In genomic region chr11:10293423-10294288, GRCh38 we compare ENCODE assay signal across 1 cellular context.
A peak's percentile ranks its signal among the peaks of the same experiment; 100 is the strongest.
TF ChIP-seq lines count a peak whose summit lies in the region.

TSS of gene SBF2 (minus strand) at chr11:10294219. CDS start at chr11:10294069, 150 bp downstream.

TF ChIP-seq in HepG2, 621 proteins besides CTCF, POLR2A, EP300 and RAD21 (continued from another document and continues in another):
- TF ChIP-seq, protein P1, sequence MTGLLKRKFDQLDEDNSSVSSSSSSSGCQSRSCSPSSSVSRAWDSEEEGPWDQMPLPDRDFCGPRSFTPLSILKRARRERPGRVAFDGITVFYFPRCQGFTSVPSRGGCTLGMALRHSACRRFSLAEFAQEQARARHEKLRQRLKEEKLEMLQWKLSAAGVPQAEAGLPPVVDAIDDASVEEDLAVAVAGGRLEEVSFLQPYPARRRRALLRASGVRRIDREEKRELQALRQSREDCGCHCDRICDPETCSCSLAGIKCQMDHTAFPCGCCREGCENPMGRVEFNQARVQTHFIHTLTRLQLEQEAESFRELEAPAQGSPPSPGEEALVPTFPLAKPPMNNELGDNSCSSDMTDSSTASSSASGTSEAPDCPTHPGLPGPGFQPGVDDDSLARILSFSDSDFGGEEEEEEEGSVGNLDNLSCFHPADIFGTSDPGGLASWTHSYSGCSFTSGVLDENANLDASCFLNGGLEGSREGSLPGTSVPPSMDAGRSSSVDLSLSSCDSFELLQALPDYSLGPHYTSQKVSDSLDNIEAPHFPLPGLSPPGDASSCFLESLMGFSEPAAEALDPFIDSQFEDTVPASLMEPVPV (CRISPR knock-in tag; IDR thresholded peaks at IDR 0.05), result 0 out of 2 replicates have a peak, but pooled peaks have one; percentile 60
- TF ChIP-seq, protein P2, sequence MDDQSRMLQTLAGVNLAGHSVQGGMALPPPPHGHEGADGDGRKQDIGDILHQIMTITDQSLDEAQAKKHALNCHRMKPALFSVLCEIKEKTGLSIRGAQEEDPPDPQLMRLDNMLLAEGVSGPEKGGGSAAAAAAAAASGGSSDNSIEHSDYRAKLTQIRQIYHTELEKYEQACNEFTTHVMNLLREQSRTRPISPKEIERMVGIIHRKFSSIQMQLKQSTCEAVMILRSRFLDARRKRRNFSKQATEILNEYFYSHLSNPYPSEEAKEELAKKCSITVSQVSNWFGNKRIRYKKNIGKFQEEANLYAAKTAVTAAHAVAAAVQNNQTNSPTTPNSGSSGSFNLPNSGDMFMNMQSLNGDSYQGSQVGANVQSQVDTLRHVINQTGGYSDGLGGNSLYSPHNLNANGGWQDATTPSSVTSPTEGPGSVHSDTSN (CRISPR knock-in tag; IDR thresholded peaks at IDR 0.05; ENCODE audit: borderline replicate concordance), result no peak
- TF ChIP-seq ZNF136 (CRISPR knock-in tag; IDR thresholded peaks at IDR 0.05; ENCODE audit: low read depth) (no peak), PCBP2 (optimal IDR thresholded peaks at IDR 0.05; ENCODE audit: low read depth, low read length, poor library complexity, severe bottlenecking) (no peak), RARA (CRISPR knock-in tag; IDR thresholded peaks at IDR 0.05) (peak; percentile 55; the same call in 1 of the 2 replicates), THRA (CRISPR knock-in tag; IDR thresholded peaks at IDR 0.05; ENCODE audit: borderline replicate concordance) (no peak), KDM3A (CRISPR knock-in tag; IDR thresholded peaks at IDR 0.05; ENCODE audit: low read depth) (0 out of 2 replicates have a peak, but pooled peaks have one; percentile 46), HIC2 (CRISPR knock-in tag; IDR thresholded peaks at IDR 0.05; ENCODE audit: low read depth) (no peak), SOX6 (IDR thresholded peaks at IDR 0.05) (no peak), SOX6 (CRISPR knock-in tag; IDR thresholded peaks at IDR 0.05) (peak; percentile 49), PAF1 (CRISPR knock-in tag; IDR thresholded peaks at IDR 0.05) (no peak), XBP1 (CRISPR knock-in tag; IDR thresholded peaks at IDR 0.05) (no peak), HES4 (CRISPR knock-in tag; IDR thresholded peaks at IDR 0.05; ENCODE audit: borderline replicate concordance) (peak; percentile 55; the same call in 1 of the 2 replicates), ZNF775 (CRISPR knock-in tag; IDR thresholded peaks at IDR 0.05; ENCODE audit: borderline replicate concordance) (no peak), PAWR (CRISPR knock-in tag; IDR thresholded peaks at IDR 0.05; ENCODE audit: borderline replicate concordance) (no peak), ZNF615 (CRISPR knock-in tag; IDR thresholded peaks at IDR 0.05; ENCODE audit: borderline replicate concordance) (no peak), SRY (CRISPR knock-in tag; IDR thresholded peaks at IDR 0.05) (peak; percentile 34), ZNF281 (CRISPR knock-in tag; IDR thresholded peaks at IDR 0.05; ENCODE audit: borderline replicate concordance) (no peak), ZNF558 (CRISPR knock-in tag; IDR thresholded peaks at IDR 0.05; ENCODE audit: borderline replicate concordance) (peak; percentile 75; the same call in 1 of the 2 replicates), ZFYVE20 (CRISPR knock-in tag; IDR thresholded peaks at IDR 0.05; ENCODE audit: borderline replicate concordance, low read depth) (no peak), HNF4A (CRISPR knock-in tag; IDR thresholded peaks at IDR 0.05) (peak; percentile 16; the same call in 1 of the 2 replicates), ETV5 (CRISPR knock-in tag; IDR thresholded peaks at IDR 0.05; ENCODE audit: borderline replicate concordance) (peak; percentile 67; the same call in 1 of the 2 replicates)
- TF ChIP-seq, protein P3, sequence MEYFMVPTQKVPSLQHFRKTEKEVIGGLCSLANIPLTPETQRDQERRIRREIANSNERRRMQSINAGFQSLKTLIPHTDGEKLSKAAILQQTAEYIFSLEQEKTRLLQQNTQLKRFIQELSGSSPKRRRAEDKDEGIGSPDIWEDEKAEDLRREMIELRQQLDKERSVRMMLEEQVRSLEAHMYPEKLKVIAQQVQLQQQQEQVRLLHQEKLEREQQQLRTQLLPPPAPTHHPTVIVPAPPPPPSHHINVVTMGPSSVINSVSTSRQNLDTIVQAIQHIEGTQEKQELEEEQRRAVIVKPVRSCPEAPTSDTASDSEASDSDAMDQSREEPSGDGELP (IDR thresholded peaks at IDR 0.05; ENCODE audit: borderline replicate concordance, low read depth), result peak; percentile 14; the same call in 1 of the 2 replicates
- TF ChIP-seq, protein P4, sequence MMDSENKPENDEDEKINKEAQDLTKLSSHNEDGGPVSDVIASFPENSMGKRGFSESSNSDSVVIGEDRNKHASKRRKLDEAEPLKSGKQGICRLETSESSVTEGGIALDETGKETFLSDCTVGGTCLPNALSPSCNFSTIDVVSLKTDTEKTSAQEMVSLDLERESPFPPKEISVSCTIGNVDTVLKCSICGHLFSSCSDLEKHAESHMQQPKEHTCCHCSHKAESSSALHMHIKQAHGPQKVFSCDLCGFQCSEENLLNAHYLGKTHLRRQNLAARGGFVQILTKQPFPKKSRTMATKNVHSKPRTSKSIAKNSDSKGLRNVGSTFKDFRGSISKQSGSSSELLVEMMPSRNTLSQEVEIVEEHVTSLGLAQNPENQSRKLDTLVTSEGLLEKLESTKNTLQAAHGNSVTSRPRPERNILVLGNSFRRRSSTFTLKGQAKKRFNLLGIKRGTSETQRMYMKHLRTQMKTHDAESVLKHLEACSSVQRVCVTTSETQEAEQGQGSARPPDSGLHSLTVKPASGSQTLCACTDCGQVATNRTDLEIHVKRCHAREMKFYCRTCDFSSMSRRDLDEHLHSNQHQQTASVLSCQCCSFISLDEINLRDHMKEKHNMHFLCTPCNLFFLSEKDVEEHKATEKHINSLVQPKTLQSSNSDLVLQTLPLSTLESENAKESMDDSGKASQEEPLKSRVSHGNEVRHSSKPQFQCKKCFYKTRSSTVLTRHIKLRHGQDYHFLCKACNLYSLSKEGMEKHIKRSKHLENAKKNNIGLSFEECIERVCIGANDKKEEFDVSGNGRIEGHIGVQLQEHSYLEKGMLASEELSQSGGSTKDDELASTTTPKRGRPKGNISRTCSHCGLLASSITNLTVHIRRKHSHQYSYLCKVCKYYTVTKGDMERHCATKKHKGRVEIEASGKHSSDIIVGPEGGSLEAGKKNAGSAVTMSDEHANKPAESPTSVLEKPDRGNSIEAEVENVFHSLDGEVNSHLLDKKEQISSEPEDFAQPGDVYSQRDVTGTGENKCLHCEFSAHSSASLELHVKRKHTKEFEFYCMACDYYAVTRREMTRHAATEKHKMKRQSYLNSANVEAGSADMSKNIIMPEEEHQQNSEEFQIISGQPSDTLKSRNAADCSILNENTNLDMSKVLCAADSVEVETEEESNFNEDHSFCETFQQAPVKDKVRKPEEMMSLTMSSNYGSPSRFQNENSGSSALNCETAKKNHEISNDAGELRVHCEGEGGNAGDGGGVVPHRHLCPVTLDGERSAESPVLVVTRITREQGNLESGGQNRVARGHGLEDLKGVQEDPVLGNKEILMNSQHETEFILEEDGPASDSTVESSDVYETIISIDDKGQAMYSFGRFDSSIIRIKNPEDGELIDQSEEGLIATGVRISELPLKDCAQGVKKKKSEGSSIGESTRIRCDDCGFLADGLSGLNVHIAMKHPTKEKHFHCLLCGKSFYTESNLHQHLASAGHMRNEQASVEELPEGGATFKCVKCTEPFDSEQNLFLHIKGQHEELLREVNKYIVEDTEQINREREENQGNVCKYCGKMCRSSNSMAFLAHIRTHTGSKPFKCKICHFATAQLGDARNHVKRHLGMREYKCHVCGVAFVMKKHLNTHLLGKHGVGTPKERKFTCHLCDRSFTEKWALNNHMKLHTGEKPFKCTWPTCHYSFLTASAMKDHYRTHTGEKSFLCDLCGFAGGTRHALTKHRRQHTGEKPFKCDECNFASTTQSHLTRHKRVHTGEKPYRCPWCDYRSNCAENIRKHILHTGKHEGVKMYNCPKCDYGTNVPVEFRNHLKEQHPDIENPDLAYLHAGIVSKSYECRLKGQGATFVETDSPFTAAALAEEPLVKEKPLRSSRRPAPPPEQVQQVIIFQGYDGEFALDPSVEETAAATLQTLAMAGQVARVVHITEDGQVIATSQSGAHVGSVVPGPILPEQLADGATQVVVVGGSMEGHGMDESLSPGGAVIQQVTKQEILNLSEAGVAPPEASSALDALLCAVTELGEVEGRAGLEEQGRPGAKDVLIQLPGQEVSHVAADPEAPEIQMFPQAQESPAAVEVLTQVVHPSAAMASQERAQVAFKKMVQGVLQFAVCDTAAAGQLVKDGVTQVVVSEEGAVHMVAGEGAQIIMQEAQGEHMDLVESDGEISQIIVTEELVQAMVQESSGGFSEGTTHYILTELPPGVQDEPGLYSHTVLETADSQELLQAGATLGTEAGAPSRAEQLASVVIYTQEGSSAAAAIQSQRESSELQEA (CRISPR knock-in tag; IDR thresholded peaks at IDR 0.05; ENCODE audit: not compliant biosample characterization), result no peak
- TF ChIP-seq, protein P5, sequence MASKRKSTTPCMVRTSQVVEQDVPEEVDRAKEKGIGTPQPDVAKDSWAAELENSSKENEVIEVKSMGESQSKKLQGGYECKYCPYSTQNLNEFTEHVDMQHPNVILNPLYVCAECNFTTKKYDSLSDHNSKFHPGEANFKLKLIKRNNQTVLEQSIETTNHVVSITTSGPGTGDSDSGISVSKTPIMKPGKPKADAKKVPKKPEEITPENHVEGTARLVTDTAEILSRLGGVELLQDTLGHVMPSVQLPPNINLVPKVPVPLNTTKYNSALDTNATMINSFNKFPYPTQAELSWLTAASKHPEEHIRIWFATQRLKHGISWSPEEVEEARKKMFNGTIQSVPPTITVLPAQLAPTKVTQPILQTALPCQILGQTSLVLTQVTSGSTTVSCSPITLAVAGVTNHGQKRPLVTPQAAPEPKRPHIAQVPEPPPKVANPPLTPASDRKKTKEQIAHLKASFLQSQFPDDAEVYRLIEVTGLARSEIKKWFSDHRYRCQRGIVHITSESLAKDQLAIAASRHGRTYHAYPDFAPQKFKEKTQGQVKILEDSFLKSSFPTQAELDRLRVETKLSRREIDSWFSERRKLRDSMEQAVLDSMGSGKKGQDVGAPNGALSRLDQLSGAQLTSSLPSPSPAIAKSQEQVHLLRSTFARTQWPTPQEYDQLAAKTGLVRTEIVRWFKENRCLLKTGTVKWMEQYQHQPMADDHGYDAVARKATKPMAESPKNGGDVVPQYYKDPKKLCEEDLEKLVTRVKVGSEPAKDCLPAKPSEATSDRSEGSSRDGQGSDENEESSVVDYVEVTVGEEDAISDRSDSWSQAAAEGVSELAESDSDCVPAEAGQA (IDR thresholded peaks at IDR 0.05; ENCODE audit: low read depth), result no peak
- TF ChIP-seq, protein P5 (CRISPR knock-in tag; IDR thresholded peaks at IDR 0.05; ENCODE audit: borderline replicate concordance), result 0 out of 2 replicates have a peak, but pooled peaks have one; percentile 4
